10 cellular contexts compared by ENCODE assay signal in the genomic region with DNA sequence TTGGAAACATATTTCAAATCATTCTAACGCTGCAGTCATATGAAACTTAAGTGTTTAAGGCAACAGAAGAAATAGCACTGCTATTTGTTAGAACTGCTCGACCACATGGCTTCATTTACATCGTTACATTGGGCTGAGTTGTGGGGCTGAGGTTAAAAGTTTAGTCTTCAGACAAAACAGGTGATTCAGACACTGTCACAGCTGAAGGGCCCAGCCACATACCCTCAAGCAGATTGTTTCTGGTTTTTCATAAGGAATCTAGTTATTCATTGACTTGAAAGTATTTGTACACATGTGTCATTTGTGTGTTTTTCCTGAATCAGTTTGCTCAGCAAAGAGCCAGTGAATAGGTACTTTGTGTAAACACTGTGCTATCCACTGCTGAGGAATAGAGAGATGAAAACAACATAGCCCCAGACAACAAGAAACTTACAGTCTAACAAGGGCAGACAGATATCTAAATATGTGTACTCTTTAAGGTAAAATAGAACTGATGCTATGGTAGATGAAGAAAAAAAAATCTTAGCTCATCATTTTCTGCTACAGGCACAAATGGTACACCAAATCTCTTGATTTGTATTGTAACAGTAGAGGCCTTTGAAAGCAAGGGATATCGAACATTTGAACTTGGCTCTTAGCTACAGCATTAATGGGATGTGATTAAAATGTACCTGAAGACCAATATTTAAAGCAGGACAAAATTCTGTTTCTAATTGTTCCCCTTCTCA.
DNase-seq lines count a peak whose midpoint lies in the region; ATAC-seq and TF ChIP-seq lines count a peak whose summit lies in the region.
"Had no signal": no experiment of that assay in that cellular context is flagged by ENCODE, and none has a peak within 500 bp of the region (broad histone marks: within the 10 kb centered on the region; RNA-seq: fewer than 3 reads in every experiment).

No MANE protein-coding gene starts in this region.

- H3F3A ChIP-seq in neural progenitor cell (ENCODE audit: low read depth): no peaks in the 10 kb centered on the region

- ATAC-seq in GM19438 (IDR thresholded peaks at IDR 0.05; ENCODE audit: low read depth, unreplicated experiment) (peak; percentile 88), T-helper 17 cell (no peak)

- H3K9me3 ChIP-seq in left ventricle myocardium inferior (replicated peaks) (no peaks in the 10 kb centered on the region), T-helper 17 cell (ENCODE audit: control insufficient read depth, low read length, poor library complexity, severe bottlenecking) (no peaks in the 10 kb centered on the region), neural progenitor cell (ENCODE audit: low read depth) (no peaks in the 10 kb centered on the region)

- DNase-seq in A172 (ENCODE audit: low spot score) (peak; percentile 21), NCI-H2029 (lab: John Stamatoyannopoulos, UW) (peak; percentile 43), fibroblast of the aortic adventitia (ENCODE audit: low read depth) (peak; percentile 69), left ventricle myocardium inferior (no peak), T-helper 17 cell (no peak), neural progenitor cell (ENCODE audit: low spot score) (no peak), NCI-H345 treated with DMSO at 0.1 percent for 48 hours (lab: John Stamatoyannopoulos, UW; ENCODE audit: unreplicated experiment) (no peak)
- DNase-seq: activated T-cell treated with anti-CD3 and anti-CD28 coated beads for 4 hours, hypothalamus had no signal

- intact Hi-C loops in left ventricle myocardium inferior (cut with micrococcal nuclease): no loop called here

- H3K4me3 ChIP-seq in fibroblast of the aortic adventitia (ENCODE audit: low read depth, low read length) (no peak overlapping the region), left ventricle myocardium inferior (no peak overlapping the region), neural progenitor cell (no peak overlapping the region)

- peaks cover 4% of the 10 kb centered on the region for H3K36me3 Mint-ChIP-seq in T-helper 17 cell (ENCODE audit: low read depth)
- no peaks in the 10 kb centered on the region for H3K36me3 Mint-ChIP-seq in neural progenitor cell

- H2AFZ ChIP-seq in neural progenitor cell (replicated peaks): no peak overlapping the region

- H3K27me3 Mint-ChIP-seq in T-helper 17 cell (no peaks in the 10 kb centered on the region), neural progenitor cell (ENCODE audit: insufficient read depth, low read depth) (no peaks in the 10 kb centered on the region)

- no peak overlapping the region for H3K9ac ChIP-seq in neural progenitor cell

- TF ChIP-seq CTCF in fibroblast of the aortic adventitia (IDR thresholded peaks at IDR 0.05; ENCODE audit: insufficient read depth, low read length) (no peak), left ventricle myocardium inferior (IDR thresholded peaks at IDR 0.05; ENCODE audit: borderline replicate concordance) (no peak), neural progenitor cell (IDR thresholded peaks at IDR 0.05) (no peak)

- H3K4me3 Mint-ChIP-seq in T-helper 17 cell (no peak overlapping the region), neural progenitor cell (no peak overlapping the region)

- H3K9me3 Mint-ChIP-seq in neural progenitor cell: no peaks in the 10 kb centered on the region

- no peak overlapping the region for H3K27ac ChIP-seq in left ventricle myocardium inferior (replicated peaks)
- no peak overlapping the region for H3K27ac ChIP-seq in neural progenitor cell

- H3K4me1 ChIP-seq in left ventricle myocardium inferior: peaks cover 7% of the 10 kb centered on the region
- H3K4me1 ChIP-seq in neural progenitor cell: peaks cover 6% of the 10 kb centered on the region

- H3K27ac Mint-ChIP-seq in T-helper 17 cell (no peak overlapping the region), neural progenitor cell (no peak overlapping the region)

- H3K27me3 ChIP-seq in left ventricle myocardium inferior (ENCODE audit: low read depth) (no peaks in the 10 kb centered on the region), neural progenitor cell (no peaks in the 10 kb centered on the region)

- no peaks in the 10 kb centered on the region for H3K36me3 ChIP-seq in left ventricle myocardium inferior
- no peaks in the 10 kb centered on the region for H3K36me3 ChIP-seq in neural progenitor cell

- H3K79me2 ChIP-seq in neural progenitor cell (ENCODE audit: low read depth): no peaks in the 10 kb centered on the region

- H3K4me1 Mint-ChIP-seq in T-helper 17 cell: peaks cover 8% of the 10 kb centered on the region
- H3K4me1 Mint-ChIP-seq in neural progenitor cell: peaks cover 12% of the 10 kb centered on the region

- H4K20me1 ChIP-seq in neural progenitor cell (ENCODE audit: low read depth): no peaks in the 10 kb centered on the region

- H3K4me2 ChIP-seq in neural progenitor cell: no peak overlapping the region

Comparison
In these comparisons a context has a peak if more than half of its experiments do, and no peak if none do; other contexts are left out.
1. DNase-seq: peak in A172 (single experiment), NCI-H2029 (single experiment) and fibroblast of the aortic adventitia (single experiment); none in left ventricle myocardium inferior (single experiment), T-helper 17 cell (0 of 3), neural progenitor cell (single experiment) and NCI-H345 treated with DMSO at 0.1 percent for 48 hours (single experiment).